Comparison of ENCODE assay signal across 1 cellular context in the genomic region with DNA sequence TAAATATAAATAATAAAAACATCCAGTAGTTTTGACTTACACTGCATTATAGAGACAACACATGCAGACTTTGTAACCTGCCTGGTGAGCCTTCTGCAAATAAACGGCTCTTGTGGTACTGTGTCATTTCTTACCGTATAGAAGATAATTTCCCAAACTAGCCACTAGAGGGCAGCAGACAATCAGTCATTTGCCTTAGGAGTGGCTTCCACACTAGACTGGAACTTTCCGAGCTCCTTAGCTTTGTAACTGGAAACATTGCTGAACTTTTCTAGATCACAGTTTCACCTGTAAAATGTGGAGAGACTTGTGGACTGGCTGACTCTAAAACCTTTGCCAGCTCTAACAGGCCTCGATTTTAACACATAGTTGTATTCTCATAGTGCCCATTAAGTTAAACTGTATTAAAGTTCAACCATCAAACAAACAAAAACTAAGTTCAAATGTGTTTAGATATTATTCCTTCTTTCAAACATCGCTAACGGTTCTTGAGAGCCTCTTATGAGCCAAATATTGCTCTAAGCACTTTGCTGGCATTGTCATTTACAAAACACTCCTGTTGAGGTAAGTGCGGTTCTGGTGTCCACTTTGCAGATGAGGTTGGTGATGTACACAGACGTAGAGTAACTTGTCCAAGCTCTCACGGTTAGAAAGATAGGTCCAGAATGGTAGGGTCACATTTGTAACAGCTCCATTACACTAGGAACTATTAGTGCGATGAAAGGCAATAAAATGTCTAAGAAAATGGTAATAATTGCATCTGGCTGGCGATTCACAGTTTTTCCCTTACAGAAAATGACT.
TF ChIP-seq lines count a peak whose summit lies in the region.

No MANE protein-coding gene starts in this region.

TF ChIP-seq in HepG2, 621 proteins besides CTCF, POLR2A, EP300 and RAD21 (continued from another document and continues in another):
- TF ChIP-seq SOX6 (IDR thresholded peaks at IDR 0.05) (no peak), SOX6 (CRISPR knock-in tag; IDR thresholded peaks at IDR 0.05) (no peak), GATAD2A (CRISPR knock-in tag; IDR thresholded peaks at IDR 0.05) (peak; percentile 54; the same call in 1 of the 2 replicates), ERF (CRISPR knock-in tag; IDR thresholded peaks at IDR 0.05) (peak; percentile 57; the same call in 1 of the 2 replicates), ATF7-NPFF (CRISPR knock-in tag; IDR thresholded peaks at IDR 0.05; ENCODE audit: low read depth) (no peak), STAG1 (CRISPR knock-in tag; IDR thresholded peaks at IDR 0.05) (peak; percentile 93), ZNF7 (CRISPR knock-in tag; IDR thresholded peaks at IDR 0.05) (peak; percentile 51; the same call in 1 of the 2 replicates), ELF3 (CRISPR knock-in tag; IDR thresholded peaks at IDR 0.05) (0 out of 2 replicates have a peak, but pooled peaks have one; percentile 19), SAP130 (CRISPR knock-in tag; IDR thresholded peaks at IDR 0.05; ENCODE audit: low read depth) (peak; percentile 42; the same call in 1 of the 2 replicates), CCAR2 (optimal IDR thresholded peaks at IDR 0.05; ENCODE audit: low read depth, low read length) (no peak), IRF2 (CRISPR knock-in tag; IDR thresholded peaks at IDR 0.05) (no peak), SMC3 (IDR thresholded peaks at IDR 0.05; ENCODE audit: low read length) (peak; percentile 88), HMGXB4 (CRISPR knock-in tag; IDR thresholded peaks at IDR 0.05; ENCODE audit: borderline replicate concordance in 1 of 2, low read depth in 1 of 2) (peak; percentile 31 to 55; a peak in 1 of 4 replicates), TAF1 (CRISPR knock-in tag; IDR thresholded peaks at IDR 0.05) (no peak), ZNF615 (CRISPR knock-in tag; IDR thresholded peaks at IDR 0.05; ENCODE audit: borderline replicate concordance) (no peak), BCL6 (CRISPR knock-in tag; IDR thresholded peaks at IDR 0.05) (0 out of 2 replicates have a peak, but pooled peaks have one; percentile 19), FOSL2 (CRISPR knock-in tag; IDR thresholded peaks at IDR 0.05) (no peak), HNF4G (IDR thresholded peaks at IDR 0.05; ENCODE audit: borderline replicate concordance, low read depth, low read length) (peak; percentile 13; the same call in 1 of the 2 replicates), HNF4G (CRISPR knock-in tag; IDR thresholded peaks at IDR 0.05; ENCODE audit: borderline replicate concordance, low read depth) (no peak), MIXL1 (CRISPR knock-in tag; IDR thresholded peaks at IDR 0.05) (0 out of 2 replicates have a peak, but pooled peaks have one; percentile 60), ZFP41 (CRISPR knock-in tag; IDR thresholded peaks at IDR 0.05; ENCODE audit: borderline replicate concordance) (no peak), KMT2B (CRISPR knock-in tag; IDR thresholded peaks at IDR 0.05) (no peak), KDM2A (CRISPR knock-in tag; IDR thresholded peaks at IDR 0.05; ENCODE audit: borderline replicate concordance, low read depth) (no peak), ZNF331 (CRISPR knock-in tag; IDR thresholded peaks at IDR 0.05) (0 out of 2 replicates have a peak, but pooled peaks have one; percentile 31), HNF4A (CRISPR knock-in tag; IDR thresholded peaks at IDR 0.05) (0 out of 2 replicates have a peak, but pooled peaks have one; percentile 25), SMAD3 (CRISPR knock-in tag; IDR thresholded peaks at IDR 0.05) (0 out of 2 replicates have a peak, but pooled peaks have one; percentile 49), ZSCAN30 (CRISPR knock-in tag; IDR thresholded peaks at IDR 0.05) (no peak), ZBTB26 (CRISPR knock-in tag; IDR thresholded peaks at IDR 0.05; ENCODE audit: borderline replicate concordance) (peak; percentile 75; the same call in 1 of the 2 replicates), SKI (IDR thresholded peaks at IDR 0.05; ENCODE audit: partially characterized antibody) (no peak), REPIN1 (CRISPR knock-in tag; IDR thresholded peaks at IDR 0.05; ENCODE audit: borderline replicate concordance, low read depth) (no peak), ZNF614 (CRISPR knock-in tag; IDR thresholded peaks at IDR 0.05; ENCODE audit: borderline replicate concordance) (0 out of 2 replicates have a peak, but pooled peaks have one; percentile 24), KLF16 (CRISPR knock-in tag; IDR thresholded peaks at IDR 0.05) (0 out of 4 replicates have a peak, but pooled peaks of 1 of the 2 experiments have one; percentile 47), ZNF790 (CRISPR knock-in tag; IDR thresholded peaks at IDR 0.05; ENCODE audit: borderline replicate concordance) (no peak), NFYB (CRISPR knock-in tag; IDR thresholded peaks at IDR 0.05) (no peak), PPARG (CRISPR knock-in tag; conservative IDR thresholded peaks at IDR 0.05) (peak; percentile 54; the same call in 1 of the 2 replicates), NFE2 (CRISPR knock-in tag; IDR thresholded peaks at IDR 0.05) (no peak), MZF1 (CRISPR knock-in tag; IDR thresholded peaks at IDR 0.05; ENCODE audit: borderline replicate concordance) (no peak)
- TF ChIP-seq, protein P1, sequence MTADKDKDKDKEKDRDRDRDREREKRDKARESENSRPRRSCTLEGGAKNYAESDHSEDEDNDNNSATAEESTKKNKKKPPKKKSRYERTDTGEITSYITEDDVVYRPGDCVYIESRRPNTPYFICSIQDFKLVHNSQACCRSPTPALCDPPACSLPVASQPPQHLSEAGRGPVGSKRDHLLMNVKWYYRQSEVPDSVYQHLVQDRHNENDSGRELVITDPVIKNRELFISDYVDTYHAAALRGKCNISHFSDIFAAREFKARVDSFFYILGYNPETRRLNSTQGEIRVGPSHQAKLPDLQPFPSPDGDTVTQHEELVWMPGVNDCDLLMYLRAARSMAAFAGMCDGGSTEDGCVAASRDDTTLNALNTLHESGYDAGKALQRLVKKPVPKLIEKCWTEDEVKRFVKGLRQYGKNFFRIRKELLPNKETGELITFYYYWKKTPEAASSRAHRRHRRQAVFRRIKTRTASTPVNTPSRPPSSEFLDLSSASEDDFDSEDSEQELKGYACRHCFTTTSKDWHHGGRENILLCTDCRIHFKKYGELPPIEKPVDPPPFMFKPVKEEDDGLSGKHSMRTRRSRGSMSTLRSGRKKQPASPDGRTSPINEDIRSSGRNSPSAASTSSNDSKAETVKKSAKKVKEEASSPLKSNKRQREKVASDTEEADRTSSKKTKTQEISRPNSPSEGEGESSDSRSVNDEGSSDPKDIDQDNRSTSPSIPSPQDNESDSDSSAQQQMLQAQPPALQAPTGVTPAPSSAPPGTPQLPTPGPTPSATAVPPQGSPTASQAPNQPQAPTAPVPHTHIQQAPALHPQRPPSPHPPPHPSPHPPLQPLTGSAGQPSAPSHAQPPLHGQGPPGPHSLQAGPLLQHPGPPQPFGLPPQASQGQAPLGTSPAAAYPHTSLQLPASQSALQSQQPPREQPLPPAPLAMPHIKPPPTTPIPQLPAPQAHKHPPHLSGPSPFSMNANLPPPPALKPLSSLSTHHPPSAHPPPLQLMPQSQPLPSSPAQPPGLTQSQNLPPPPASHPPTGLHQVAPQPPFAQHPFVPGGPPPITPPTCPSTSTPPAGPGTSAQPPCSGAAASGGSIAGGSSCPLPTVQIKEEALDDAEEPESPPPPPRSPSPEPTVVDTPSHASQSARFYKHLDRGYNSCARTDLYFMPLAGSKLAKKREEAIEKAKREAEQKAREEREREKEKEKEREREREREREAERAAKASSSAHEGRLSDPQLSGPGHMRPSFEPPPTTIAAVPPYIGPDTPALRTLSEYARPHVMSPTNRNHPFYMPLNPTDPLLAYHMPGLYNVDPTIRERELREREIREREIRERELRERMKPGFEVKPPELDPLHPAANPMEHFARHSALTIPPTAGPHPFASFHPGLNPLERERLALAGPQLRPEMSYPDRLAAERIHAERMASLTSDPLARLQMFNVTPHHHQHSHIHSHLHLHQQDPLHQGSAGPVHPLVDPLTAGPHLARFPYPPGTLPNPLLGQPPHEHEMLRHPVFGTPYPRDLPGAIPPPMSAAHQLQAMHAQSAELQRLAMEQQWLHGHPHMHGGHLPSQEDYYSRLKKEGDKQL (CRISPR knock-in tag; IDR thresholded peaks at IDR 0.05; ENCODE audit: low read depth) = no peak
- TF ChIP-seq, protein P2, sequence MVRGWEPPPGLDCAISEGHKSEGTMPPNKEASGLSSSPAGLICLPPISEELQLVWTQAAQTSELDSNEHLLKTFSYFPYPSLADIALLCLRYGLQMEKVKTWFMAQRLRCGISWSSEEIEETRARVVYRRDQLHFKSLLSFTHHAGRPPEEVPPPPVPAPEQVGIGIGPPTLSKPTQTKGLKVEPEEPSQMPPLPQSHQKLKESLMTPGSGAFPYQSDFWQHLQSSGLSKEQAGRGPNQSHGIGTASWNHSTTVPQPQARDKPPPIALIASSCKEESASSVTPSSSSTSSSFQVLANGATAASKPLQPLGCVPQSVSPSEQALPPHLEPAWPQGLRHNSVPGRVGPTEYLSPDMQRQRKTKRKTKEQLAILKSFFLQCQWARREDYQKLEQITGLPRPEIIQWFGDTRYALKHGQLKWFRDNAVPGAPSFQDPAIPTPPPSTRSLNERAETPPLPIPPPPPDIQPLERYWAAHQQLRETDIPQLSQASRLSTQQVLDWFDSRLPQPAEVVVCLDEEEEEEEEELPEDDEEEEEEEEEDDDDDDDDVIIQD (CRISPR knock-in tag; IDR thresholded peaks at IDR 0.05; ENCODE audit: low read depth) = peak; percentile 66
- TF ChIP-seq, protein P3, sequence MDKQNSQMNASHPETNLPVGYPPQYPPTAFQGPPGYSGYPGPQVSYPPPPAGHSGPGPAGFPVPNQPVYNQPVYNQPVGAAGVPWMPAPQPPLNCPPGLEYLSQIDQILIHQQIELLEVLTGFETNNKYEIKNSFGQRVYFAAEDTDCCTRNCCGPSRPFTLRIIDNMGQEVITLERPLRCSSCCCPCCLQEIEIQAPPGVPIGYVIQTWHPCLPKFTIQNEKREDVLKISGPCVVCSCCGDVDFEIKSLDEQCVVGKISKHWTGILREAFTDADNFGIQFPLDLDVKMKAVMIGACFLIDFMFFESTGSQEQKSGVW (CRISPR knock-in tag; IDR thresholded peaks at IDR 0.05; ENCODE audit: borderline replicate concordance) = no peak
- TF ChIP-seq, protein P4, sequence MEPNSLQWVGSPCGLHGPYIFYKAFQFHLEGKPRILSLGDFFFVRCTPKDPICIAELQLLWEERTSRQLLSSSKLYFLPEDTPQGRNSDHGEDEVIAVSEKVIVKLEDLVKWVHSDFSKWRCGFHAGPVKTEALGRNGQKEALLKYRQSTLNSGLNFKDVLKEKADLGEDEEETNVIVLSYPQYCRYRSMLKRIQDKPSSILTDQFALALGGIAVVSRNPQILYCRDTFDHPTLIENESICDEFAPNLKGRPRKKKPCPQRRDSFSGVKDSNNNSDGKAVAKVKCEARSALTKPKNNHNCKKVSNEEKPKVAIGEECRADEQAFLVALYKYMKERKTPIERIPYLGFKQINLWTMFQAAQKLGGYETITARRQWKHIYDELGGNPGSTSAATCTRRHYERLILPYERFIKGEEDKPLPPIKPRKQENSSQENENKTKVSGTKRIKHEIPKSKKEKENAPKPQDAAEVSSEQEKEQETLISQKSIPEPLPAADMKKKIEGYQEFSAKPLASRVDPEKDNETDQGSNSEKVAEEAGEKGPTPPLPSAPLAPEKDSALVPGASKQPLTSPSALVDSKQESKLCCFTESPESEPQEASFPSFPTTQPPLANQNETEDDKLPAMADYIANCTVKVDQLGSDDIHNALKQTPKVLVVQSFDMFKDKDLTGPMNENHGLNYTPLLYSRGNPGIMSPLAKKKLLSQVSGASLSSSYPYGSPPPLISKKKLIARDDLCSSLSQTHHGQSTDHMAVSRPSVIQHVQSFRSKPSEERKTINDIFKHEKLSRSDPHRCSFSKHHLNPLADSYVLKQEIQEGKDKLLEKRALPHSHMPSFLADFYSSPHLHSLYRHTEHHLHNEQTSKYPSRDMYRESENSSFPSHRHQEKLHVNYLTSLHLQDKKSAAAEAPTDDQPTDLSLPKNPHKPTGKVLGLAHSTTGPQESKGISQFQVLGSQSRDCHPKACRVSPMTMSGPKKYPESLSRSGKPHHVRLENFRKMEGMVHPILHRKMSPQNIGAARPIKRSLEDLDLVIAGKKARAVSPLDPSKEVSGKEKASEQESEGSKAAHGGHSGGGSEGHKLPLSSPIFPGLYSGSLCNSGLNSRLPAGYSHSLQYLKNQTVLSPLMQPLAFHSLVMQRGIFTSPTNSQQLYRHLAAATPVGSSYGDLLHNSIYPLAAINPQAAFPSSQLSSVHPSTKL (CRISPR knock-in tag; IDR thresholded peaks at IDR 0.05) = peak; percentile 58
- TF ChIP-seq, protein P5, sequence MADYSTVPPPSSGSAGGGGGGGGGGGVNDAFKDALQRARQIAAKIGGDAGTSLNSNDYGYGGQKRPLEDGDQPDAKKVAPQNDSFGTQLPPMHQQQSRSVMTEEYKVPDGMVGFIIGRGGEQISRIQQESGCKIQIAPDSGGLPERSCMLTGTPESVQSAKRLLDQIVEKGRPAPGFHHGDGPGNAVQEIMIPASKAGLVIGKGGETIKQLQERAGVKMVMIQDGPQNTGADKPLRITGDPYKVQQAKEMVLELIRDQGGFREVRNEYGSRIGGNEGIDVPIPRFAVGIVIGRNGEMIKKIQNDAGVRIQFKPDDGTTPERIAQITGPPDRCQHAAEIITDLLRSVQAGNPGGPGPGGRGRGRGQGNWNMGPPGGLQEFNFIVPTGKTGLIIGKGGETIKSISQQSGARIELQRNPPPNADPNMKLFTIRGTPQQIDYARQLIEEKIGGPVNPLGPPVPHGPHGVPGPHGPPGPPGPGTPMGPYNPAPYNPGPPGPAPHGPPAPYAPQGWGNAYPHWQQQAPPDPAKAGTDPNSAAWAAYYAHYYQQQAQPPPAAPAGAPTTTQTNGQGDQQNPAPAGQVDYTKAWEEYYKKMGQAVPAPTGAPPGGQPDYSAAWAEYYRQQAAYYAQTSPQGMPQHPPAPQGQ (CRISPR knock-in tag; IDR thresholded peaks at IDR 0.05; ENCODE audit: borderline replicate concordance) = no peak
